ENCODE assay signal across 18 cellular contexts in the genomic region with DNA sequence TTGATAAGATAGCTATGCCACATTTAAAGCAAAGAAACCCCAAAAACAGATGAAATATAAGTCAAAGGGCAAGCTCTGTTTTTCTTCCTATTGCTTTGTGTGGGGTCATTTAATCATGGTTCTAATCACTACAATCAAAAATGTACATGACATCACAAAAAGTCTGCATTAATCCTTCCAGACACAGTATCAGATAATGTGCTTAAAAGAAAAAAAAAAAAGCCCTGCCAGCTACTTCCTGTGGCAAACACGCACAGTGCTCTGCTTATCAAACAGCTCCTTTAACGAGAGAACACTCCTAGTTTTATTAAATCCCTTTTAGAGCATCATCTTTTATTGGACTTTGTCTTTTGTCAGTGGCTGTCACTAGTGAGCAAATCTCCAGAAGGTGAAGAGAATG.
"Had no signal": no experiment of that assay in that cellular context is flagged by ENCODE, and none has a peak within 500 bp of the region (broad histone marks: within the 10 kb centered on the region; RNA-seq: fewer than 3 reads in every experiment).

No MANE protein-coding gene starts in this region.

- DNase-seq: activated CD4-positive, alpha-beta T cell treated with anti-CD3 and anti-CD28 coated beads for 48 hours; activated effector memory CD4-positive, alpha-beta T cell treated with anti-CD3 and anti-CD28 coated beads, Interleukin-2, amount 50 U/mL, for 16 hours; activated T-cell treated with anti-CD3 and anti-CD28 coated beads for 4 hours; effector CD4-positive, alpha-beta T cell; heart right ventricle; kidney; left ventricle myocardium superior; pancreas; retina; stimulated activated CD4-positive, alpha-beta T cell treated with anti-CD3 and anti-CD28 coated beads, Interleukin-4, amount 100 ng/mL, for 4 hours; T-helper 1 cell had no signal

- H3K9me3 Mint-ChIP-seq: neural crest cell had no signal

- H3K9me3 ChIP-seq: pancreas had no signal

- H3K4me3 ChIP-seq: cardiac muscle cell, coronary artery, heart right ventricle, pancreas, skin epidermis had no signal

- H3K4me1 ChIP-seq: heart right ventricle, pancreas had no signal

- H3K4me3 Mint-ChIP-seq: neural crest cell had no signal

- H3K36me3 ChIP-seq: cardiac muscle cell, heart right ventricle, pancreas had no signal

- H3K27me3 ChIP-seq: cardiac muscle cell, heart right ventricle had no signal

- ATAC-seq: heart right ventricle, left ventricle myocardium superior, pancreas had no signal

- H3K27ac ChIP-seq: cardiac muscle cell, coronary artery, heart right ventricle, pancreas had no signal

- FAIRE-seq: astrocyte, frontal cortex, kidney, pancreas, urothelium cell line had no signal

- H3K4me1 Mint-ChIP-seq: neural crest cell had no signal
